24 cellular contexts compared by ENCODE assay signal in the genomic region with DNA sequence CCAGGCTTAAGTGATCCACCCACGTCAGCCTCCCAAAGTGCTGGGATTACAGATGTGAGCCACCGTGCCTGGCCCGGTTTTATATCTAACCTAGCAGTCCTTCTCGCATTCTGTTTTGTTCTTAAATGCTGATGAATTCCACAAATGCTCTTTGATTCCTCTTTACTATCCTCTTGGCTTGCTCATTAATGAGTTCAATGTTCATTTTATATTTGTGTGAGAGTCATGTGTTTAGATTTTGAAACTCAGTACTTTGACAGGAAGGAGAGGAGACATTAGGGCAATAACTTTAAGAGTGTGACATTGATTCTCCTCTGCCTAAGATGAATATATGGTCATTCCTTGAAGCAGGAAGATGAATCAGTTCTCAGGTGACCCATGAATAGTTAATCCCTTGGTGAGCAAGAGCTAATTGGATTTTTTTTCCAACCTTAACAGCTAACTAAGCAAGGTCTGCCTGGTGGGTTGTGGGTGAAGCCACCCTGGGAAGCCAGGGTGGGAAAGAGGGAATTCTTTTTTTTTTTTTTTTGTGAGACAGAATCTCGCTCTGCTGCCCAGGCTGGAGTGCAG.
A peak's percentile ranks its signal among the peaks of the same experiment; 100 is the strongest.
DNase-seq lines count a peak whose midpoint lies in the region; ATAC-seq and TF ChIP-seq lines count a peak whose summit lies in the region.
"Had no signal": no experiment of that assay in that cellular context is flagged by ENCODE, and none has a peak within 500 bp of the region (broad histone marks: within the 10 kb centered on the region; RNA-seq: fewer than 3 reads in every experiment).

No MANE protein-coding gene starts in this region.

- peaks cover 26% of the 10 kb centered on the region for H3K36me3 Mint-ChIP-seq in T-helper 1 cell treated with Interleukin-12 subunit alpha and Interleukin-12 subunit beta and Interleukin-4 antibody, amounts not matched to agents 30 μg/mL and 1 μg/mL, for 36 hours (ENCODE audit: low read depth)

- no peak overlapping the region for H4K8ac ChIP-seq in mesendoderm (ENCODE audit: low read depth, low read length)

- no peak for TF ChIP-seq CTCF in epithelial cell of esophagus (IDR thresholded peaks at IDR 0.05; ENCODE audit: insufficient read depth, low read depth, low read length, missing control alignments)
- TF ChIP-seq CTCF in body of pancreas (IDR thresholded peaks at IDR 0.05), result no peak

- no peaks in the 10 kb centered on the region for H3K36me3 ChIP-seq in mesendoderm (ENCODE audit: control insufficient read depth, insufficient read depth, low read length)
- H3K36me3 ChIP-seq in body of pancreas (replicated peaks in 1 of 2; ENCODE audit: insufficient read depth in 1 of 2, low read depth in 2 of 2), result no peaks in the 10 kb centered on the region
- H3K36me3 ChIP-seq: gastroesophageal sphincter, Peyer's patch had no signal

- H3K23ac ChIP-seq in mesendoderm (ENCODE audit: low read length), result no peak overlapping the region

- no peak overlapping the region for H3K4ac ChIP-seq in mesendoderm (ENCODE audit: low read depth, low read length)

- H3K9me3 Mint-ChIP-seq in T-helper 1 cell treated with Interleukin-12 subunit alpha and Interleukin-12 subunit beta and Interleukin-4 antibody, amounts not matched to agents 30 μg/mL and 1 μg/mL, for 36 hours, result peaks cover 25% of the 10 kb centered on the region

- H3K27ac Mint-ChIP-seq in T-helper 1 cell treated with Interleukin-12 subunit alpha and Interleukin-12 subunit beta and Interleukin-4 antibody, amounts not matched to agents 30 μg/mL and 1 μg/mL, for 36 hours, result peak overlapping the region; percentile 68

- no peak overlapping the region for H3K4me2 ChIP-seq in mesendoderm (ENCODE audit: low read length)

- H3K79me1 ChIP-seq in mesendoderm (ENCODE audit: low read length), result no peaks in the 10 kb centered on the region

- H2BK120ac ChIP-seq in mesendoderm (ENCODE audit: low read depth, low read length), result no peak overlapping the region

- H3K4me3 ChIP-seq in epithelial cell of esophagus (ENCODE audit: low read length), result no peak overlapping the region
- no peak overlapping the region for H3K4me3 ChIP-seq in mesendoderm (ENCODE audit: low read length)
- no peak overlapping the region for H3K4me3 ChIP-seq in body of pancreas
- H3K4me3 ChIP-seq: gastroesophageal sphincter, mucosa of descending colon, Peyer's patch, psoas muscle had no signal

- H3K27me3 Mint-ChIP-seq in T-helper 1 cell treated with Interleukin-12 subunit alpha and Interleukin-12 subunit beta and Interleukin-4 antibody, amounts not matched to agents 30 μg/mL and 1 μg/mL, for 36 hours (ENCODE audit: low read depth), result no peaks in the 10 kb centered on the region

- H3K27ac ChIP-seq in mesendoderm (ENCODE audit: low read depth, low read length) (no peak overlapping the region), body of pancreas (no peak overlapping the region)
- H3K27ac ChIP-seq: 22Rv1, gastroesophageal sphincter, psoas muscle had no signal

- DNase-seq in T-helper 1 cell (no peak), RKO (ENCODE audit: low spot score) (peak; percentile 49), epithelial cell of esophagus (ENCODE audit: low read depth) (peak; percentile 44), mesendoderm (no peak), body of pancreas (no peak), pons (ENCODE audit: low spot score) (no peak)
- DNase-seq: activated CD4-positive, CD25-positive, alpha-beta regulatory T cell; amniotic stem cell; caudate nucleus; DMS79; left colon; mucosa of descending colon; NCI-H1417; NCI-H2107; psoas muscle; stimulated activated CD4-positive, alpha-beta T cell treated with anti-CD3 and anti-CD28 coated beads, Interleukin-4, amount 100 ng/mL, for 4 hours; T-helper 9 cell had no signal

- no peak overlapping the region for H4K5ac ChIP-seq in mesendoderm (ENCODE audit: low read length)

- no peak overlapping the region for H3K4me3 Mint-ChIP-seq in T-helper 1 cell treated with Interleukin-12 subunit alpha and Interleukin-12 subunit beta and Interleukin-4 antibody, amounts not matched to agents 30 μg/mL and 1 μg/mL, for 36 hours
- H3K4me3 Mint-ChIP-seq: neural crest cell had no signal

- intact Hi-C loops in body of pancreas (cut with DNase I), result no loop called here

- no peak for TF ChIP-seq POLR2A in body of pancreas (IDR thresholded peaks at IDR 0.05)

- whole genome bisulfite sequencing in mesendoderm (ENCODE audit: extremely low coverage, insufficient coverage, low lambda C conversion rate), result no CpG with 5 or more reads among the region's 5 CpGs
- 85 to 92% methylated on average over 5 of the region's 5 CpGs for WGBS in body of pancreas, 2 donors

- no peaks in the 10 kb centered on the region for H3K27me3 ChIP-seq in mesendoderm (ENCODE audit: insufficient read depth, low read length, poor library complexity)
- H3K27me3 ChIP-seq in body of pancreas, result no peaks in the 10 kb centered on the region
- H3K27me3 ChIP-seq: gastroesophageal sphincter, Peyer's patch had no signal

- peak overlapping the region; percentile 7 for H3K56ac ChIP-seq in mesendoderm (ENCODE audit: low read length)

- H3K9ac ChIP-seq in mesendoderm (ENCODE audit: low read length), result no peak overlapping the region

- no peaks in the 10 kb centered on the region for H3K9me3 ChIP-seq in body of pancreas
- H3K9me3 ChIP-seq: Peyer's patch had no signal

- H2AK5ac ChIP-seq in mesendoderm (ENCODE audit: low read length), result no peak overlapping the region

- no peak for ATAC-seq in GM18520 (IDR thresholded peaks at IDR 0.05; ENCODE audit: unreplicated experiment)
- ATAC-seq in body of pancreas, result no peak
- ATAC-seq: esophagus mucosa, gastroesophageal sphincter, left colon, mucosa of descending colon, psoas muscle had no signal

- peaks cover 34% of the 10 kb centered on the region for H3K4me1 Mint-ChIP-seq in T-helper 1 cell treated with Interleukin-12 subunit alpha and Interleukin-12 subunit beta and Interleukin-4 antibody, amounts not matched to agents 30 μg/mL and 1 μg/mL, for 36 hours (ENCODE audit: low read depth)

- no peak overlapping the region for H3K18ac ChIP-seq in mesendoderm (ENCODE audit: low read length)

- no peak overlapping the region for H2BK15ac ChIP-seq in mesendoderm (replicated peaks; ENCODE audit: low read depth)

- H3K4me1 ChIP-seq in mesendoderm (ENCODE audit: control insufficient read depth, low read depth, low read length) (no peaks in the 10 kb centered on the region), body of pancreas (no peaks in the 10 kb centered on the region)
- H3K4me1 ChIP-seq: gastroesophageal sphincter, Peyer's patch, psoas muscle had no signal

- H3K79me2 ChIP-seq in mesendoderm (ENCODE audit: control insufficient read depth, insufficient read depth, low read length), result no peaks in the 10 kb centered on the region

- no peak overlapping the region for H2BK5ac ChIP-seq in mesendoderm (ENCODE audit: low read length)

Comparison
In these comparisons a context has a peak if more than half of its experiments do, and no peak if none do; other contexts are left out.
1. DNase-seq: peak in RKO (single experiment) and epithelial cell of esophagus (single experiment); none in T-helper 1 cell (0 of 5), mesendoderm (single experiment), body of pancreas (0 of 4) and pons (single experiment).